In genomic region chr11:128745296-128746183, GRCh38 we compare ENCODE assay signal across 11 cellular contexts. TPM values are rescaled to one million over a fixed set of nuclear protein-coding genes. Genes with fewer than 3 reads are reported as not detected.
DNase-seq lines count a peak whose midpoint lies in the region; ATAC-seq, FAIRE-seq and TF ChIP-seq lines count a peak whose summit lies in the region.
"Had no signal": no experiment of that assay in that cellular context is flagged by ENCODE, and none has a peak within 500 bp of the region (broad histone marks: within the 10 kb centered on the region; RNA-seq: fewer than 3 reads in every experiment).

No MANE protein-coding gene starts in this region.

- TF ChIP-seq RAD21 in H1 (IDR thresholded peaks at IDR 0.05 in 1 of 2, conservative IDR thresholded peaks at IDR 0.05 in 1 of 2; ENCODE audit: low read depth in 2 of 2, low read length in 2 of 2): peak in 1 of 2 experiments; percentile 17; a peak in 1 of 4 replicates

- no peak overlapping the region for H3K56ac ChIP-seq in H1 (replicated peaks; ENCODE audit: insufficient read length, low read depth, low read length)

- H3K27me3 ChIP-seq in H1 (replicated peaks in 1 of 4; ENCODE audit: control insufficient read depth in 3 of 4, extremely low read depth in 1 of 4, insufficient read depth in 3 of 4, low read length in 3 of 4) (peaks cover 0 to 3% (median 0%) of the 10 kb centered on the region in 4 experiments; a peak in 3 of 7 replicates), neutrophil (no peaks in the 10 kb centered on the region), right lobe of liver (no peaks in the 10 kb centered on the region)

- H4K20me1 ChIP-seq in H1 (replicated peaks in 1 of 2; ENCODE audit: control insufficient read depth in 1 of 2, insufficient read depth in 2 of 2, low read length in 2 of 2): no peaks in the 10 kb centered on the region

- no peak for TF ChIP-seq CTCF in H1 (IDR thresholded peaks at IDR 0.05; ENCODE audit: control extremely low read depth in 1 of 3, insufficient read depth in 1 of 3, low read depth in 1 of 3, low read length in 3 of 3)
- no peak for TF ChIP-seq CTCF in neutrophil (IDR thresholded peaks at IDR 0.05)
- TF ChIP-seq CTCF in right lobe of liver (IDR thresholded peaks at IDR 0.05): no peak

- no peak overlapping the region for H2BK12ac ChIP-seq in H1 (ENCODE audit: low read depth, low read length)

- no peak for ATAC-seq in right lobe of liver
- ATAC-seq in HG02763 (IDR thresholded peaks at IDR 0.05; ENCODE audit: unreplicated experiment): no peak
- no peak for ATAC-seq in GM18505 (IDR thresholded peaks at IDR 0.05; ENCODE audit: unreplicated experiment)

- peak overlapping the region; percentile 25; the same call in 1 of the 2 replicates for H2BK15ac ChIP-seq in H1 (ENCODE audit: low read length)

- TF ChIP-seq EP300 in H1 (IDR thresholded peaks at IDR 0.05; ENCODE audit: borderline replicate concordance in 1 of 2, low read depth in 2 of 2, low read length in 2 of 2): no peak

- H3K36me3 ChIP-seq in H1 (ENCODE audit: control insufficient read depth in 2 of 4, insufficient read depth in 4 of 4, low read length in 3 of 4): no peaks in the 10 kb centered on the region
- peaks cover 39% of the 10 kb centered on the region for H3K36me3 ChIP-seq in neutrophil
- H3K36me3 ChIP-seq in right lobe of liver: no peaks in the 10 kb centered on the region

- H3K9me3 ChIP-seq in H1 (ENCODE audit: insufficient read depth in 2 of 2, low read depth in 1 of 2, low read length in 1 of 2) (no peaks in the 10 kb centered on the region), neutrophil (no peaks in the 10 kb centered on the region), right lobe of liver (no peaks in the 10 kb centered on the region)

- WGBS in H1 (ENCODE audit: extremely low coverage in 1 of 2, insufficient coverage in 1 of 2, insufficient read length in 1 of 2, insufficient replicate concordance in 2 of 2, low coverage in 1 of 2, low lambda C conversion rate in 2 of 2, missing lambda C conversion rate in 1 of 2), 2 experiments: 85% methylated on average over 26 of the region's 26 CpGs; no CpG with 5 or more reads in 1 of the 2 experiments
- WGBS in right lobe of liver (ENCODE audit: insufficient coverage, low coverage, low lambda C conversion rate, missing lambda C conversion rate): 56% methylated on average over 19 of the region's 26 CpGs

- no peak overlapping the region for H4K8ac ChIP-seq in H1 (ENCODE audit: extremely low read depth, insufficient read depth, low read length)

- H3K23ac ChIP-seq in H1 (ENCODE audit: insufficient read length): no peak overlapping the region

- H3K23me2 ChIP-seq in H1 (ENCODE audit: low read depth, low read length): no peaks in the 10 kb centered on the region

- H3K4ac ChIP-seq in H1 (replicated peaks; ENCODE audit: insufficient read length, low read depth, low read length): no peak overlapping the region

- no peak overlapping the region for H3K18ac ChIP-seq in H1 (ENCODE audit: extremely low read depth, low read length)

- no peak overlapping the region for H2BK5ac ChIP-seq in H1 (ENCODE audit: low read depth, low read length)

- no peak overlapping the region for H2AK5ac ChIP-seq in H1 (ENCODE audit: low read depth, low read length)

- H3K14ac ChIP-seq in H1 (ENCODE audit: insufficient read length): no peak overlapping the region

- no peak overlapping the region for H2BK120ac ChIP-seq in H1 (replicated peaks; ENCODE audit: low read depth, low read length)

- TF ChIP-seq POLR2A in H1 (IDR thresholded peaks at IDR 0.05; ENCODE audit: control extremely low read depth in 1 of 2, low read depth in 2 of 2, low read length in 2 of 2) (no peak), right lobe of liver (IDR thresholded peaks at IDR 0.05) (no peak), GM18505 (IDR thresholded peaks at IDR 0.05; ENCODE audit: borderline replicate concordance, extremely low read depth, insufficient read depth, insufficient read length) (no peak)

- no peak overlapping the region for H3K4me2 ChIP-seq in H1 (ENCODE audit: insufficient read depth in 1 of 2, low read depth in 2 of 2, low read length in 2 of 2)

- no peak for FAIRE-seq in H1 (lab: Jason Lieb, UNC)

- no peak overlapping the region for H3K4me3 ChIP-seq in H1 (ENCODE audit: extremely low read depth in 1 of 4, insufficient read depth in 2 of 4, low read depth in 3 of 4, low read length in 4 of 4)
- H3K4me3 ChIP-seq in neutrophil (ENCODE audit: low read depth in 1 of 2, low read length in 1 of 2): no peak overlapping the region
- H3K4me3 ChIP-seq in right lobe of liver: no peak overlapping the region

- H3K27ac ChIP-seq in H1 (ENCODE audit: low read depth, low read length) (no peak overlapping the region), neutrophil (peak overlapping the region; percentile 60), right lobe of liver (no peak overlapping the region)

- CTCF ChIA-PET in H1 (lab: Charles Lee; ENCODE audit: partially characterized antibody): interaction anchor here (1.0 to 2.3 kb wide), 2 partner anchors 12 to 103 kb away, joined by 3 to 11 read pairs; no protein-coding TSS in a partner anchor

- H2AFZ ChIP-seq in H1 (ENCODE audit: low read length): no peak overlapping the region

- H3K9ac ChIP-seq in H1 (replicated peaks in 1 of 4; ENCODE audit: extremely low read depth in 1 of 4, low read depth in 3 of 4, low read length in 3 of 4): no peak overlapping the region

- intact Hi-C loops in right lobe of liver (cut with DNase I): no loop called here

- no peaks in the 10 kb centered on the region for H3K79me1 ChIP-seq in H1 (ENCODE audit: low read depth, low read length)

- no peak overlapping the region for H4K5ac ChIP-seq in H1 (ENCODE audit: insufficient read length, low read depth, low read length)

- H3K4me1 ChIP-seq in H1 (replicated peaks in 1 of 4; ENCODE audit: control insufficient read depth in 3 of 4, insufficient read depth in 4 of 4, low read length in 3 of 4) (peaks cover 0 to 4% (median 2%) of the 10 kb centered on the region in 4 experiments; a peak in 4 of 7 replicates), neutrophil (ENCODE audit: control insufficient read depth in 1 of 2, insufficient read depth in 1 of 2, low read depth in 1 of 2, low read length in 1 of 2) (peaks cover 63 to 84% of the 10 kb centered on the region in 2 experiments), right lobe of liver (no peaks in the 10 kb centered on the region)

- H2BK20ac ChIP-seq in H1 (ENCODE audit: low read length): no peak overlapping the region

- H3K79me2 ChIP-seq in H1 (ENCODE audit: control insufficient read depth in 1 of 2, insufficient read depth in 2 of 2, low read length in 2 of 2): no peaks in the 10 kb centered on the region

- no peak overlapping the region for H4K91ac ChIP-seq in H1 (replicated peaks; ENCODE audit: insufficient read length, low read length)

- POLR2A ChIA-PET in H1 (lab: Charles Lee; ENCODE audit: partially characterized antibody): interaction anchor here (2.4 kb wide), 1 partner anchor 12 kb away, joined by 6 read pairs; no protein-coding TSS in a partner anchor

- DNase-seq in NCI-H748 (lab: John Stamatoyannopoulos, UW; ENCODE audit: unreplicated experiment): peak; percentile 47
- no peak for DNase-seq in NCI-H748 treated with DMSO at 0.1 percent for 48 hours (lab: John Stamatoyannopoulos, UW)
- peak; percentile 8 for DNase-seq in NCI-H69 (lab: John Stamatoyannopoulos, UW)
- DNase-seq in H1 (ENCODE audit: low read depth in 1 of 2, low spot score in 2 of 2): no peak
- no peak for DNase-seq in right lobe of liver
- DNase-seq: activated effector memory CD4-positive, alpha-beta T cell treated with Interleukin-2 at 50 U/mL for 16 hours; Karpas-422; occipital lobe had no signal

TF ChIP-seq in H1, 55 proteins besides CTCF, POLR2A, EP300 and RAD21:
- TF ChIP-seq E2F6 (IDR thresholded peaks at IDR 0.05): 0 out of 2 replicates have a peak, but pooled peaks have one; percentile 24
- peak; percentile 4; the same call in 1 of the 2 replicates for TF ChIP-seq USF2 (IDR thresholded peaks at IDR 0.05; ENCODE audit: low read length)
- TF ChIP-seq CBX8 (IDR thresholded peaks at IDR 0.05; ENCODE audit: borderline replicate concordance, low read depth, low read length): no peak

RNA-seq across cellular contexts. Expression of gene FLI1, which starts 51.7 kb away (rescaled TPM):
- 0.22 and 0.29 TPM in 2 replicates for total RNA-seq in H1 (2021; fragmentation: NEBNext Ultra II Directional; extraction: Animal tissue kit (Norgen Biotek cat#: 25700))
- polyA plus RNA-seq in H1 (2011; rRNA removed): 0.18 and 0.30 TPM in 2 replicates
- 0.21 TPM for polyA plus RNA-seq in H1 (2011; cell fraction: cytosol; rRNA removed)
- polyA plus RNA-seq in H1 (2011; cell fraction: nucleus; rRNA removed): 0.14 TPM
- 0.15 to 0.58 TPM (median 0.43 TPM) in 3 of 4 replicates, not detected in the other for polyA plus RNA-seq in H1 (2012, experiment 1 of 2)
- polyA plus RNA-seq in H1 (2012, experiment 2 of 2): 0.04 TPM
- 0.18 TPM for polyA plus RNA-seq in H1 (2013, experiment 1 of 2)
- 0.24 TPM for polyA plus RNA-seq in H1 (2013, experiment 2 of 2)
- polyA minus RNA-seq in H1 (2011; rRNA and poly(A)+ RNA removed): 0.38 and 1.5 TPM in 2 replicates
- not detected for polyA minus RNA-seq in H1 (2011; cell fraction: cytosol; rRNA and poly(A)+ RNA removed)
- polyA minus RNA-seq in H1 (2011; cell fraction: nucleus; rRNA and poly(A)+ RNA removed): 0.50 TPM
- total RNA-seq in right lobe of liver: 1 to 10 TPM; 3.8 to 7.9 (median 6.2) TPM

Comparison
In these comparisons a context has a peak if more than half of its experiments do, and no peak if none do; other contexts are left out.
1. DNase-seq: peak in NCI-H748 (single experiment) and NCI-H69 (single experiment); none in NCI-H748 treated with DMSO at 0.1 percent for 48 hours (single experiment), H1 (0 of 2) and right lobe of liver (0 of 3).